23 cellular contexts compared by ENCODE assay signal in genomic region chr19:19535311-19536191, GRCh38. TPM values are rescaled to one million over a fixed set of nuclear protein-coding genes. Genes with fewer than 3 reads are reported as not detected.
"Had no signal": no experiment of that assay in that cellular context is flagged by ENCODE, and none has a peak within 500 bp of the region (broad histone marks: within the 10 kb centered on the region; RNA-seq: fewer than 3 reads in every experiment).

No MANE protein-coding gene starts in this region.

- H3K9me3 Mint-ChIP-seq: stimulated activated naive B cell treated with anti-CD40 and anti-IgM and Interleukin-4, amounts not matched to agents 10 μg/mL and 1 μg/mL and 100 μg/mL, for 72 hours; stimulated activated naive CD8-positive, alpha-beta T cell treated with anti-CD3 and anti-CD28 coated beads, Interleukin-15, amount 100 ng/mL, for 72 hours had no signal

- H3K79me2 ChIP-seq: parathyroid adenoma had no signal

- H3K27ac ChIP-seq: heart left ventricle, parathyroid adenoma, prostate gland, right lobe of liver, testis, tibial nerve, upper lobe of right lung, vagina had no signal

- H2AFZ ChIP-seq: parathyroid adenoma had no signal

- FAIRE-seq: endometrium, frontal cortex had no signal

- H3K9ac ChIP-seq: parathyroid adenoma had no signal

- DNase-seq: effector memory CD4-positive, alpha-beta T cell; heart left ventricle; hippocampal formation; kidney glomerular epithelial cell; mammary epithelial cell; naive thymus-derived CD4-positive, alpha-beta T cell; occipital lobe; stimulated activated CD4-positive, alpha-beta T cell treated with anti-CD3 and anti-CD28 coated beads, Interleukin-2, amount 100 ng/mL, for 24 hours; stimulated activated CD4-positive, alpha-beta T cell treated with anti-CD3 and anti-CD28 coated beads, Interleukin-4, amount 100 ng/mL, for 4 hours; stimulated activated naive B cell treated with anti-CD40 and anti-IgM and Interleukin-4, amounts not matched to agents 10 μg/mL and 1 μg/mL and 100 μg/mL, for 72 hours; stimulated activated naive CD8-positive, alpha-beta T cell treated with anti-CD3 and anti-CD28 coated beads, Interleukin-15, amount 100 ng/mL, for 72 hours; testis; upper lobe of right lung had no signal

- H3K36me3 ChIP-seq: prostate gland, right lobe of liver, upper lobe of right lung, vagina had no signal

- H3K4me3 Mint-ChIP-seq: stimulated activated naive B cell treated with anti-CD40 and anti-IgM and Interleukin-4, amounts not matched to agents 10 μg/mL and 1 μg/mL and 100 μg/mL, for 72 hours; stimulated activated naive CD8-positive, alpha-beta T cell treated with anti-CD3 and anti-CD28 coated beads, Interleukin-15, amount 100 ng/mL, for 72 hours had no signal

- H3K4me3 ChIP-seq: heart left ventricle, prostate gland, right lobe of liver, testis, tibial nerve, upper lobe of right lung, vagina had no signal

- H3K9me3 ChIP-seq: heart left ventricle, prostate gland, right lobe of liver, testis, upper lobe of right lung, vagina had no signal

- H3K27me3 ChIP-seq: testis, vagina had no signal

- H3K27ac Mint-ChIP-seq: stimulated activated naive B cell treated with anti-CD40 and anti-IgM and Interleukin-4, amounts not matched to agents 10 μg/mL and 1 μg/mL and 100 μg/mL, for 72 hours had no signal

RNA-seq across cellular contexts. Expression of gene CILP2, which starts 2.5 kb away (rescaled TPM):
- total RNA-seq: esophagus mucosa, glomerular endothelial cell had no signal

RNA-seq across cellular contexts. Expression of gene TSSK6, which starts 20.2 kb away (rescaled TPM):
- total RNA-seq: skeletal muscle tissue had no signal
